Comparison of ENCODE assay signal across 1 cellular context in genomic region chr6:15730442-15730841, GRCh38.
TF ChIP-seq lines count a peak whose summit lies in the region.

No MANE protein-coding gene starts in this region.

TF ChIP-seq in K562, 482 proteins besides CTCF, POLR2A, EP300 and RAD21 (continued from another document and continues in another):
- TF ChIP-seq TFE3 (CRISPR knock-in tag; IDR thresholded peaks at IDR 0.05) (no peak), SOX6 (IDR thresholded peaks at IDR 0.05) (peak; percentile 63; the same call in 1 of the 2 replicates), ZNF134 (CRISPR knock-in tag; conservative IDR thresholded peaks at IDR 0.05) (no peak), MLX (CRISPR knock-in tag; conservative IDR thresholded peaks at IDR 0.05) (no peak), THRA (IDR thresholded peaks at IDR 0.05) (no peak), MGA (IDR thresholded peaks at IDR 0.05) (no peak), NFIC (IDR thresholded peaks at IDR 0.05) (peak; percentile 52; the same call in 1 of the 2 replicates), FOS (IDR thresholded peaks at IDR 0.05; ENCODE audit: extremely low read depth, insufficient read length) (no peak), KAT7 (CRISPR knock-in tag; IDR thresholded peaks at IDR 0.05; ENCODE audit: borderline replicate concordance) (peak; percentile 56; the same call in 1 of the 2 replicates), ZNF589 (CRISPR knock-in tag; IDR thresholded peaks at IDR 0.05; ENCODE audit: low read depth) (no peak), POLR2AphosphoS2 (IDR thresholded peaks at IDR 0.05; ENCODE audit: low read length) (no peak), ZEB2 (IDR thresholded peaks at IDR 0.05) (peak; percentile 37; the same call in 1 of the 2 replicates), POLR2AphosphoS5 (IDR thresholded peaks at IDR 0.05; ENCODE audit: control insufficient read depth, insufficient read depth, low read depth, low read length) (peak; percentile 39; the same call in 1 of the 2 replicates), NCOA1 (IDR thresholded peaks at IDR 0.05; ENCODE audit: low read depth) (no peak; the same call in 1 of the 2 replicates), PREB (CRISPR knock-in tag; IDR thresholded peaks at IDR 0.05) (no peak), TFAP4 (CRISPR knock-in tag; IDR thresholded peaks at IDR 0.05; ENCODE audit: borderline replicate concordance) (peak; percentile 71; the same call in 1 of the 2 replicates), ZBTB33 (CRISPR knock-in tag; IDR thresholded peaks at IDR 0.05) (0 out of 2 replicates have a peak, but pooled peaks have one; percentile 24), HNRNPLL (IDR thresholded peaks at IDR 0.05; ENCODE audit: low read depth, low read length, poor library complexity, severe bottlenecking) (no peak), MEF2D (tag; conservative IDR thresholded peaks at IDR 0.05; ENCODE audit: low read depth) (no peak), BHLHE40 (IDR thresholded peaks at IDR 0.05; ENCODE audit: low read length) (no peak), HES1 (IDR thresholded peaks at IDR 0.05; ENCODE audit: low read depth) (no peak), POLR2G (IDR thresholded peaks at IDR 0.05; ENCODE audit: low read depth, low read length) (no peak), RBM22 (IDR thresholded peaks at IDR 0.05; ENCODE audit: low read depth, low read length, poor library complexity, severe bottlenecking) (no peak), NRF1 (conservative IDR thresholded peaks at IDR 0.05 in 1 of 2, IDR thresholded peaks at IDR 0.05 in 1 of 2) (no peak), MAFG (tag; conservative IDR thresholded peaks at IDR 0.05) (no peak), REST (CRISPR knock-in tag; IDR thresholded peaks at IDR 0.05; ENCODE audit: low read depth) (no peak), ZNF780A (CRISPR knock-in tag; IDR thresholded peaks at IDR 0.05) (no peak), GABPA (tag; conservative IDR thresholded peaks at IDR 0.05; ENCODE audit: low read depth) (no peak), PCBP1 (IDR thresholded peaks at IDR 0.05; ENCODE audit: low read depth, low read length, poor library complexity, severe bottlenecking) (no peak)
